In the genomic region with DNA sequence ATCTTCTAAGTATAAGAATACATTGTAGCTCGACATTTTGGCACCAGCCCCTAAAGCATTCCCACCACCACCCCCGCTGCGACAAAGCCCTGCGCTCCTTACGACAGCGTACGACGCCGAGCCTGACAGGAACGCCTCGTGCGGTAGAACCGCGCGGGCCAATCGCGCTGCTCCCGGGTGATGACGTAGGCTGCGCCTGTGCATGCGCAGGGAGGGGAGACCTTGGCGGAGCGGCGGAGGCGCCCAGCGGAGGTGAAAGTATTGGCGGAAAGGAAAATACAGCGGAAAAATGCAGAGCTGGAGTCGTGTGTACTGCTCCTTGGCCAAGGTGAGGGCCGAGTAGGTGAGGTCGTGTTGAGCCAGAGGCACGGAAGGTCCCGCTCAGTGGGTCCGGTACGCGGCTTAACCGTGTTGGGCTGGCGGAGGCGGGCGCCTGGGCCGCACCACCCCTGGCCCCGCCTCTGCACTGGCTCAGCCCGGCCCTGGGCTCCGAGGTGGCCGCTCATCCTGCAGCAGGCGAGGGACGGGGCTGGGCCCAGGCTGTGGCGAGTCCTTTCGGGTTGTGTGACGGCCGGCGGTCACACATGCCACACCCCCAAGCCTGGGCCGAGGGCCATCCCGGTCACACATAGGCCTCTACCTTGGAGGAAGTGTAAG, we compare ENCODE assay signal across 8 cellular contexts. TPM values are rescaled to one million over a fixed set of nuclear protein-coding genes. Genes with fewer than 3 reads are reported as not detected.
A peak's percentile ranks its signal among the peaks of the same experiment; 100 is the strongest.
DNase-seq lines count a peak whose midpoint lies in the region; ATAC-seq, FAIRE-seq and TF ChIP-seq lines count a peak whose summit lies in the region.

A gene with protein sequence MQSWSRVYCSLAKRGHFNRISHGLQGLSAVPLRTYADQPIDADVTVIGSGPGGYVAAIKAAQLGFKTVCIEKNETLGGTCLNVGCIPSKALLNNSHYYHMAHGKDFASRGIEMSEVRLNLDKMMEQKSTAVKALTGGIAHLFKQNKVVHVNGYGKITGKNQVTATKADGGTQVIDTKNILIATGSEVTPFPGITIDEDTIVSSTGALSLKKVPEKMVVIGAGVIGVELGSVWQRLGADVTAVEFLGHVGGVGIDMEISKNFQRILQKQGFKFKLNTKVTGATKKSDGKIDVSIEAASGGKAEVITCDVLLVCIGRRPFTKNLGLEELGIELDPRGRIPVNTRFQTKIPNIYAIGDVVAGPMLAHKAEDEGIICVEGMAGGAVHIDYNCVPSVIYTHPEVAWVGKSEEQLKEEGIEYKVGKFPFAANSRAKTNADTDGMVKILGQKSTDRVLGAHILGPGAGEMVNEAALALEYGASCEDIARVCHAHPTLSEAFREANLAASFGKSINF (plus strand): TSS at position 222 of the 657 bp plus-strand sequence. CDS start 68 bp downstream, at position 290.

- H3K4me1 ChIP-seq in prostate gland (replicated peaks) (peaks cover 6% of the 10 kb centered on the region), urinary bladder (ENCODE audit: insufficient read depth) (peaks cover 2% of the 10 kb centered on the region)

- TF ChIP-seq CTCF in prostate gland (IDR thresholded peaks at IDR 0.05): peak in 2 of 4 experiments; percentile 32 to 38

- no peaks in the 10 kb centered on the region for H3K36me3 ChIP-seq in prostate gland
- H3K36me3 ChIP-seq in urinary bladder (ENCODE audit: insufficient read depth): no peaks in the 10 kb centered on the region

- no peaks in the 10 kb centered on the region for H3K9me3 ChIP-seq in prostate gland

- no peaks in the 10 kb centered on the region for H3K27me3 ChIP-seq in prostate gland (replicated peaks; ENCODE audit: insufficient read depth)

- ATAC-seq in HG02840 (IDR thresholded peaks at IDR 0.05; ENCODE audit: low FRiP score, unreplicated experiment) (peak; percentile 99), left cardiac atrium (peak; percentile 99)

- DNase-seq in GM12891 (ENCODE audit: insufficient read length, low spot score) (peak; percentile 91), NCI-H146 (lab: John Stamatoyannopoulos, UW) (peak; percentile 88), amniotic epithelial cell (ENCODE audit: low read depth) (peak; percentile 83), left cardiac atrium (peak; percentile 97), prostate gland (ENCODE audit: low spot score) (peak; percentile 90)

- peak within 1 kb of the TSS; percentile 90 to 91 for H3K27ac ChIP-seq in prostate gland
- H3K27ac ChIP-seq in urinary bladder (ENCODE audit: low read depth): peak within 1 kb of the TSS; percentile 93

- FAIRE-seq in GM12891 (lab: Jason Lieb, UNC): peak; percentile 98

- TF ChIP-seq POLR2A in GM12891 (IDR thresholded peaks at IDR 0.05; ENCODE audit: low read depth, low read length) (no peak; the same call in 1 of the 2 replicates), prostate gland (IDR thresholded peaks at IDR 0.05) (peak; percentile 82)

- peak within 1 kb of the TSS; percentile 63 to 80 for H3K4me3 ChIP-seq in prostate gland
- H3K4me3 ChIP-seq in urinary bladder (ENCODE audit: low read depth, low read length): peak within 1 kb of the TSS; percentile 56

- intact Hi-C loops in T-helper 1 cell treated with Interleukin-12 subunit alpha and Interleukin-12 subunit beta and Interleukin-4 antibody, amounts not matched to agents 30 ng/mL and 1 ng/mL, for 36 hours (cut with micrococcal nuclease): loop anchor here (1.0 to 10.0 kb wide), 15 partner anchors 12 to 1604 kb away; a partner anchor contains a TSS
- intact Hi-C loops in left cardiac atrium (cut with DNase I): no loop called here
- intact Hi-C loops in prostate gland (cut with DNase I): loop anchor here (5.0 kb wide), 1 partner anchor 111 kb away; a partner anchor contains a TSS

- WGBS in prostate gland: under 1% methylated on average over 49 of the region's 54 CpGs
- WGBS in urinary bladder: under 1% methylated on average over 54 of the region's 54 CpGs

TF ChIP-seq in GM12891, 5 proteins besides CTCF, POLR2A, EP300 and RAD21:
- TF ChIP-seq PAX5 (IDR thresholded peaks at IDR 0.05; ENCODE audit: insufficient read depth, low read length, severe bottlenecking): no peak
- TF ChIP-seq POLR2AphosphoS5 (IDR thresholded peaks at IDR 0.05; ENCODE audit: low read depth, low read length): peak; percentile 81
- 0 out of 2 replicates have a peak, but pooled peaks have one; percentile 11 for TF ChIP-seq POU2F2 (IDR thresholded peaks at IDR 0.05; ENCODE audit: low read depth, low read length)
- TF ChIP-seq TAF1 (IDR thresholded peaks at IDR 0.05; ENCODE audit: low read depth, low read length): peak; percentile 61

RNA-seq across cellular contexts. Expression of the gene that starts here (rescaled TPM):
- 105 TPM for polyA plus RNA-seq in GM12891 (2012; ENCODE audit: low read depth, missing spikeins)
- total RNA-seq in T-helper 1 cell treated with Interleukin-12 subunit alpha and Interleukin-12 subunit beta and Interleukin-4 antibody, amounts not matched to agents 30 ng/mL and 1 ng/mL, for 36 hours: 76.2 and 77.9 TPM in 2 replicates
- total RNA-seq in left cardiac atrium (100 to 1,000 TPM; 159 to 179 TPM), prostate gland (10 to 100 TPM; 77.4 to 84.1 TPM), urinary bladder (82.3 TPM)
- 127 TPM for polyA plus RNA-seq in urinary bladder

Comparison
In these comparisons a context has a peak if more than half of its experiments do, and no peak if none do; other contexts are left out.
1. Peak in every context shown above with its lines: DNase-seq, ATAC-seq, H3K4me3 ChIP-seq and H3K27ac ChIP-seq.
2. intact Hi-C loops: an anchor here in T-helper 1 cell treated with Interleukin-12 subunit alpha and Interleukin-12 subunit beta and Interleukin-4 antibody, amounts not matched to agents 30 ng/mL and 1 ng/mL, for 36 hours (1.0 to 10.0 kb wide) and prostate gland (5.0 kb wide); none called in left cardiac atrium.